1 cellular context compared by ENCODE assay signal in the genomic region with DNA sequence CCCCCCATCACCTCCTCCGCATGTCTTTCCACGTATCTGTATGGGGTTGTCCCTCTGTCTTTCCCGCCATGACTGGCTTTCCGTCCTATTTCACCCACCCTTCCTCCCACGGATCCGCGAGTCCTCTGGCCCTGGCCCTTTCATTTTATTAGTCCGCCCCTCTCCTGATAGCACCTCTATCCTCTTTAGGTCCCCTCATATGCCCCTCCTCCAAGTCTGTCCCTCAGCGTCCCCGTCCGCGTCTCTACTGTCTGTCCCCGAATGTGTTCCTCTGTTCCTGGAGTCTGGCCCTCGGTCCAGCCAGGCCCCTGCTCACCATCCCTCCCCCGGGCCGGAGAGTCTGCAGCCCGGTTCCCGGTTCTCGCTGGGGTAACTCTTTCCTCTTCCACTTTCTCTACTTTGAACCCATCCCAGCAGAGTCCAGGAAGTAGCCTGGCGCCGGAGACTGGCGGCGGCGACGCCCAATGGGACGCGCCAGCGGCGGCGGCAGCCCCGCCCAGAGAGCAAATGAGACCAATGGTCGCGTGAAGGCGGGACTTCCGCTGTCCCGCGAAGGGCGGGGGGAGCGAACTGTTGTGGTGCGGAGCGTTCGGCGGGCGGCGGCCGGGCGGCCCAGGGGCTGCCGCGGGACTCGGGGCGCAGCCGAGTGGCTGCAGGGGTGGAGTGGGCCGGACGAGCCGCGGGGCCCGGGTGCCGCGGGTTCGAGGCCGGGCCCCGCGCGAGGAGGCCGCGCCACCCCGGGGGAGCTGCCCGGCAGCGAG.
TF ChIP-seq lines count a peak whose summit lies in the region.

A gene with protein sequence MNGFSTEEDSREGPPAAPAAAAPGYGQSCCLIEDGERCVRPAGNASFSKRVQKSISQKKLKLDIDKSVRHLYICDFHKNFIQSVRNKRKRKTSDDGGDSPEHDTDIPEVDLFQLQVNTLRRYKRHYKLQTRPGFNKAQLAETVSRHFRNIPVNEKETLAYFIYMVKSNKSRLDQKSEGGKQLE (plus strand): TSS at position 576 of the 761 bp plus-strand sequence. CDS start 608 bp downstream, outside the sequence.

TF ChIP-seq in WTC11, 78 proteins besides CTCF, POLR2A, EP300 and RAD21 (continued from another document):
- TF ChIP-seq, protein P1, sequence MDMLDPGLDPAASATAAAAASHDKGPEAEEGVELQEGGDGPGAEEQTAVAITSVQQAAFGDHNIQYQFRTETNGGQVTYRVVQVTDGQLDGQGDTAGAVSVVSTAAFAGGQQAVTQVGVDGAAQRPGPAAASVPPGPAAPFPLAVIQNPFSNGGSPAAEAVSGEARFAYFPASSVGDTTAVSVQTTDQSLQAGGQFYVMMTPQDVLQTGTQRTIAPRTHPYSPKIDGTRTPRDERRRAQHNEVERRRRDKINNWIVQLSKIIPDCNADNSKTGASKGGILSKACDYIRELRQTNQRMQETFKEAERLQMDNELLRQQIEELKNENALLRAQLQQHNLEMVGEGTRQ (CRISPR knock-in tag; IDR thresholded peaks at IDR 0.05): no peak
